In genomic region chr9:135772056-135773042, GRCh38 we compare ENCODE assay signal across 34 cellular contexts.
DNase-seq lines count a peak whose midpoint lies in the region; ATAC-seq and TF ChIP-seq lines count a peak whose summit lies in the region.
"Had no signal": no experiment of that assay in that cellular context is flagged by ENCODE, and none has a peak within 500 bp of the region (broad histone marks: within the 10 kb centered on the region; RNA-seq: fewer than 3 reads in every experiment).

No MANE protein-coding gene starts in this region.

- ATAC-seq in GM18520 (IDR thresholded peaks at IDR 0.05; ENCODE audit: unreplicated experiment) = no peak
- ATAC-seq: activated naive CD8-positive, alpha-beta T cell treated with anti-CD3 and anti-CD28 coated beads, Interleukin-2, amount 50 U/mL, for 24 hours; CD8-positive, alpha-beta T cell; gastrocnemius medialis; left lobe of liver; sciatic nerve had no signal

- peaks cover 13% of the 10 kb centered on the region for H3K27me3 Mint-ChIP-seq in nephron progenitor cell (ENCODE audit: low read depth, poor library complexity)
- H3K27me3 Mint-ChIP-seq: activated CD4-positive, alpha-beta T cell treated with anti-CD3 and anti-CD28 coated beads, Interleukin-2, amount 10 ng/mL, durations not matched to agents 24 days and 14 days had no signal

- no peak overlapping the region for H3K4me3 Mint-ChIP-seq in nephron progenitor cell
- H3K4me3 Mint-ChIP-seq: activated CD4-positive, alpha-beta T cell treated with anti-CD3 and anti-CD28 coated beads, Interleukin-2, amount 10 ng/mL, durations not matched to agents 24 days and 14 days; activated naive CD8-positive, alpha-beta T cell treated with anti-CD3 and anti-CD28 coated beads, Interleukin-2, amount 50 U/mL, for 24 hours; CD8-positive, alpha-beta T cell; immature natural killer cell; memory B cell; T-helper 1 cell treated with Interleukin-12 subunit alpha and Interleukin-12 subunit beta and Interleukin-4 antibody, amounts not matched to agents 30 μg/mL and 1 μg/mL, for 36 hours had no signal

- peak; percentile 48 for DNase-seq in activated CD4-positive, alpha-beta T cell treated with anti-CD3 and anti-CD28 coated beads for 48 hours
- no peak for DNase-seq in activated CD4-positive, alpha-beta T cell treated with anti-CD3 and anti-CD28 coated beads, Interleukin-2, amount 50 U/mL, for 4 hours
- peak; percentile 85 for DNase-seq in RPMI8226
- peak; percentile 45 for DNase-seq in nephron progenitor cell
- DNase-seq in stimulated activated naive CD4-positive, alpha-beta T cell treated with Interleukin-2 at 50 U/mL for 16 hours (lab: John Stamatoyannopoulos, UW) = no peak
- DNase-seq in NCI-H510A (lab: John Stamatoyannopoulos, UW) = no peak
- DNase-seq: activated CD4-positive, alpha-beta T cell treated with anti-CD3 and anti-CD28 coated beads, Interleukin-2, amount 10 ng/mL, durations not matched to agents 24 days and 14 days; activated CD8-positive, alpha-beta memory T cell treated with anti-CD3 and anti-CD28 coated beads, Interleukin-2, amount 50 U/mL, for 4 hours; activated effector memory CD4-positive, alpha-beta T cell treated with Interleukin-2 at 50 U/mL for 16 hours; activated naive CD8-positive, alpha-beta T cell treated with anti-CD3 and anti-CD28 coated beads, Interleukin-2, amount 50 U/mL, for 24 hours; caudate nucleus; CD8-positive, alpha-beta T cell; dermis blood vessel endothelial cell; DMS153; gastrocnemius medialis; hippocampal formation; immature natural killer cell; MG63; NCI-H1417; NCI-H345; NCI-H774; posterior cingulate gyrus; stimulated activated CD4-positive, alpha-beta T cell treated with anti-CD3 and anti-CD28 coated beads, Interleukin-12 subunit alpha, Interleukin-12 subunit beta, amount 100 ng/mL, for 4 hours; stimulated activated naive CD4-positive, alpha-beta T cell had no signal

- H3K4me1 Mint-ChIP-seq in nephron progenitor cell = peaks cover 13% of the 10 kb centered on the region
- H3K4me1 Mint-ChIP-seq: activated CD4-positive, alpha-beta T cell treated with anti-CD3 and anti-CD28 coated beads, Interleukin-2, amount 10 ng/mL, durations not matched to agents 24 days and 14 days; activated naive CD8-positive, alpha-beta T cell treated with anti-CD3 and anti-CD28 coated beads, Interleukin-2, amount 50 U/mL, for 24 hours; memory B cell had no signal

- no peaks in the 10 kb centered on the region for H3K36me3 Mint-ChIP-seq in nephron progenitor cell (ENCODE audit: low read depth)
- H3K36me3 Mint-ChIP-seq: CD8-positive, alpha-beta T cell; immature natural killer cell; memory B cell had no signal

- no peak overlapping the region for H3K4me3 ChIP-seq in GM12875 (ENCODE audit: low read depth, low read length)
- H3K4me3 ChIP-seq: gastrocnemius medialis, K562, MG63, SK-N-MC, thoracic aorta, vagina had no signal

- no peak overlapping the region for H3K27ac Mint-ChIP-seq in nephron progenitor cell
- H3K27ac Mint-ChIP-seq: activated CD4-positive, alpha-beta T cell treated with anti-CD3 and anti-CD28 coated beads, Interleukin-2, amount 10 ng/mL, durations not matched to agents 24 days and 14 days; activated naive CD8-positive, alpha-beta T cell treated with anti-CD3 and anti-CD28 coated beads, Interleukin-2, amount 50 U/mL, for 24 hours; CD8-positive, alpha-beta T cell; immature natural killer cell; memory B cell; T-helper 1 cell treated with Interleukin-12 subunit alpha and Interleukin-12 subunit beta and Interleukin-4 antibody, amounts not matched to agents 30 μg/mL and 1 μg/mL, for 36 hours had no signal

- H3K9me3 Mint-ChIP-seq in nephron progenitor cell = no peaks in the 10 kb centered on the region
- H3K9me3 Mint-ChIP-seq: activated CD4-positive, alpha-beta T cell treated with anti-CD3 and anti-CD28 coated beads, Interleukin-2, amount 10 ng/mL, durations not matched to agents 24 days and 14 days; activated naive CD8-positive, alpha-beta T cell treated with anti-CD3 and anti-CD28 coated beads, Interleukin-2, amount 50 U/mL, for 24 hours; CD8-positive, alpha-beta T cell; memory B cell; T-helper 1 cell treated with Interleukin-12 subunit alpha and Interleukin-12 subunit beta and Interleukin-4 antibody, amounts not matched to agents 30 μg/mL and 1 μg/mL, for 36 hours had no signal

- TF ChIP-seq CTCF in GM12875 (IDR thresholded peaks at IDR 0.05; ENCODE audit: borderline replicate concordance, insufficient read depth, low read depth, low read length) (0 out of 2 replicates have a peak, but pooled peaks have one; percentile 9), nephron progenitor cell (IDR thresholded peaks at IDR 0.05) (no peak)

Comparison
In these comparisons a context has a peak if more than half of its experiments do, and no peak if none do; other contexts are left out.
1. DNase-seq: peak in activated CD4-positive, alpha-beta T cell treated with anti-CD3 and anti-CD28 coated beads for 48 hours (single experiment), RPMI8226 (single experiment) and nephron progenitor cell (single experiment); none in activated CD4-positive, alpha-beta T cell treated with anti-CD3 and anti-CD28 coated beads, Interleukin-2, amount 50 U/mL, for 4 hours (0 of 2), stimulated activated naive CD4-positive, alpha-beta T cell treated with Interleukin-2 at 50 U/mL for 16 hours (single experiment) and NCI-H510A (single experiment).